In genomic region chr2:226798422-226799210, GRCh38 we compare ENCODE assay signal across 8 cellular contexts. TPM values are rescaled to one million over a fixed set of nuclear protein-coding genes. Genes with fewer than 3 reads are reported as not detected.
A peak's percentile ranks its signal among the peaks of the same experiment; 100 is the strongest.
DNase-seq lines count a peak whose midpoint lies in the region; ATAC-seq and TF ChIP-seq lines count a peak whose summit lies in the region.

No MANE protein-coding gene starts in this region.

- H3K4me1 ChIP-seq in Peyer's patch (peaks cover 0 to 34% (median 8%) of the 10 kb centered on the region in 4 donors), sigmoid colon (peaks cover 0 to 61% (median 42%) of the 10 kb centered on the region in 4 donors)

- in situ Hi-C loops in astrocyte of the cerebellum (cut with HindIII; ENCODE audit: low sequenced_read_pairs), result loop anchor here (25.0 kb wide), 3 partner anchors 586 to 1136 kb away; no protein-coding TSS in a partner anchor

- H3K4me3 ChIP-seq in Peyer's patch (peak overlapping the region; percentile 73 to 94 (median 80)), astrocyte of the cerebellum (ENCODE audit: low read depth, low read length) (peak overlapping the region; percentile 88), iPS-11a (ENCODE audit: low read depth, low read length) (peak overlapping the region; percentile 49), sigmoid colon (peak overlapping the region; percentile 61 to 91 (median 78))

- no peaks in the 10 kb centered on the region for H3K27me3 ChIP-seq in Peyer's patch
- H3K27me3 ChIP-seq in sigmoid colon, result no peaks in the 10 kb centered on the region

- ATAC-seq in GM18498 (IDR thresholded peaks at IDR 0.05; ENCODE audit: unreplicated experiment) (peak; percentile 28), HG02852 (IDR thresholded peaks at IDR 0.05; ENCODE audit: unreplicated experiment) (peak; percentile 25)

- WGBS in sigmoid colon, 2 donors, result 1 to 2% methylated on average over 80 of the region's 80 CpGs

- TF ChIP-seq CTCF in Peyer's patch (IDR thresholded peaks at IDR 0.05) (peak in 3 of 6 experiments; percentile 1 to 19 (median 17)), astrocyte of the cerebellum (IDR thresholded peaks at IDR 0.05; ENCODE audit: low read depth, low read length, missing control alignments) (no peak), sigmoid colon (IDR thresholded peaks at IDR 0.05) (no peak)

- no peak for TF ChIP-seq EP300 in sigmoid colon (IDR thresholded peaks at IDR 0.05)

- H3K9me3 ChIP-seq in Peyer's patch (no peaks in the 10 kb centered on the region), sigmoid colon (no peaks in the 10 kb centered on the region)

- intact Hi-C loops in sigmoid colon (cut with DNase I), result loop anchor here (2.0 to 10.0 kb wide), 5 partner anchors 168 to 614 kb away; no protein-coding TSS in a partner anchor

- DNase-seq in Peyer's patch (peak; percentile 74 to 86 (median 77)), astrocyte of the cerebellum (ENCODE audit: low read depth) (no peak), sigmoid colon (no peak), NCI-H2107 (lab: John Stamatoyannopoulos, UW) (no peak), NCI-H146 (lab: John Stamatoyannopoulos, UW) (no peak)

- TF ChIP-seq POLR2A in Peyer's patch (IDR thresholded peaks at IDR 0.05) (no peak), sigmoid colon (IDR thresholded peaks at IDR 0.05) (peak in 1 of 2 donors; percentile 6)

- H3K36me3 ChIP-seq in Peyer's patch (no peaks in the 10 kb centered on the region), sigmoid colon (no peaks in the 10 kb centered on the region)

- H3K27ac ChIP-seq in Peyer's patch (peak overlapping the region; percentile 61 to 92 (median 88)), sigmoid colon (peak overlapping the region; percentile 89 to 97 (median 96))

RNA-seq across cellular contexts. Expression of gene IRS1, which starts 1.0 kb away (rescaled TPM):
- total RNA-seq in Peyer's patch (10 to 100 TPM in 3 of 4 donors, 1 to 10 TPM in 1; 8.3 to 67.7 (median 22.5) TPM), sigmoid colon (10 to 100 TPM; 18.5 to 29.1 (median 23.7) TPM)
- 1 to 10 TPM; 2.3 to 7.6 (median 6.0) TPM for polyA plus RNA-seq in sigmoid colon

RNA-seq across cellular contexts. Expression of gene RHBDD1, which starts 37.2 kb away (rescaled TPM):
- 10 to 100 TPM; 12.6 to 68.5 (median 30.6) TPM for total RNA-seq in Peyer's patch
- 10 to 100 TPM; 17.5 to 28.0 (median 23.1) TPM for total RNA-seq in sigmoid colon
- polyA plus RNA-seq in sigmoid colon, result 10 to 100 TPM in 1 of 3 donors, 1 to 10 TPM in 2; 1.8 to 13.0 (median 5.3) TPM

Comparison
In these comparisons a context has a peak if more than half of its experiments do, and no peak if none do; other contexts are left out.
1. DNase-seq: peak in Peyer's patch (3 of 3); none in astrocyte of the cerebellum (single experiment), sigmoid colon (single experiment), NCI-H2107 (single experiment) and NCI-H146 (single experiment).
2. Peak in every context shown above with its lines, with median percentiles within 50 percentile points of each other: H3K4me3 ChIP-seq.